19 cellular contexts compared by ENCODE assay signal in the genomic region with DNA sequence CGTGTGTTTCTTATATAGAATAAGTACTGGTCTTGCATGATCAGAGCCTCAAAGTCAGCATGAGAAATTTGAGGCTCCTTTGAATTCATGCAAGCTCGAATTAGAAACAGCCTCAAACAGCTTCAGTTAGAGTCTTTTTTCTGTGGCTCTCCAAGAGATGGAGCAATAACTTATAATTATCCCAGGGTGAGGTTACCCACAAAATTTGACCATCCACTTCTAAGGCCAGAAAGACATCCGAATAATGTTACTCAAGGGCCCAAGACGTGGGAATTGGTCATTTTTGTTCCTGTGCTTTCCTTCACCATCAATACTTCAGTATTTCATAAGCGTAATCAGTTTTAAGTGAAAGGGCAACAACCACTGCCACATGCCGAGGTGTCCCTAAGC.
"Had no signal": no experiment of that assay in that cellular context is flagged by ENCODE, and none has a peak within 500 bp of the region (broad histone marks: within the 10 kb centered on the region; RNA-seq: fewer than 3 reads in every experiment).

No MANE protein-coding gene starts in this region.

- ATAC-seq: activated naive CD8-positive, alpha-beta T cell treated with anti-CD3 and anti-CD28 coated beads, Interleukin-2, amount 50 U/mL, for 24 hours; heart right ventricle; natural killer cell; stimulated activated naive B cell treated with anti-CD40 and anti-IgM and Interleukin-4, amounts not matched to agents 10 μg/mL and 1 μg/mL and 100 μg/mL, for 72 hours had no signal

- H3K4me1 ChIP-seq: ascending aorta had no signal

- H3K36me3 ChIP-seq: ascending aorta, heart right ventricle, neutrophil, pancreas, thyroid gland had no signal

- H3K27ac ChIP-seq: ascending aorta, heart right ventricle, neutrophil, thyroid gland had no signal

- H3K4me3 ChIP-seq: ascending aorta, heart right ventricle, thyroid gland had no signal

- H3K27me3 ChIP-seq: ascending aorta, heart right ventricle, neutrophil, pancreas, thyroid gland had no signal

- H3K9me3 ChIP-seq: ascending aorta, heart right ventricle, neutrophil, pancreas, thyroid gland had no signal

- DNase-seq: activated CD4-positive, alpha-beta T cell treated with anti-CD3 and anti-CD28 coated beads, Interleukin-2, amount 50 U/mL, for 1 hour; activated CD4-positive, CD25-positive, alpha-beta regulatory T cell treated with anti-CD3 and anti-CD28 coated beads, Interleukin-2, amount 50 U/mL, for 72 hours; activated CD8-positive, alpha-beta memory T cell treated with anti-CD3 and anti-CD28 coated beads, Interleukin-2, amount 50 U/mL, for 48 hours; activated effector memory CD4-positive, alpha-beta T cell treated with Interleukin-2 at 50 U/mL for 16 hours; activated naive CD4-positive, alpha-beta T cell treated with anti-CD3 and anti-CD28 coated beads, Interleukin-2, amount 10 ng/mL, durations not matched to agents 7 days and 5 days; activated naive CD8-positive, alpha-beta T cell treated with anti-CD3 and anti-CD28 coated beads, Interleukin-2, amount 50 U/mL, for 24 hours; activated T-cell treated with anti-CD3 and anti-CD28 coated beads, Interleukin-2, amount 50 U/mL, for 48 hours; cerebellar nuclear complex; cortex of kidney; erythroblast; heart right ventricle; immature natural killer cell; natural killer cell; pancreas; stimulated activated naive B cell treated with anti-CD40 and anti-IgM and Interleukin-4, amounts not matched to agents 10 μg/mL and 1 μg/mL and 100 μg/mL, for 72 hours; T1000; thyroid gland had no signal
